Comparison of ENCODE assay signal across 11 cellular contexts in the genomic region with DNA sequence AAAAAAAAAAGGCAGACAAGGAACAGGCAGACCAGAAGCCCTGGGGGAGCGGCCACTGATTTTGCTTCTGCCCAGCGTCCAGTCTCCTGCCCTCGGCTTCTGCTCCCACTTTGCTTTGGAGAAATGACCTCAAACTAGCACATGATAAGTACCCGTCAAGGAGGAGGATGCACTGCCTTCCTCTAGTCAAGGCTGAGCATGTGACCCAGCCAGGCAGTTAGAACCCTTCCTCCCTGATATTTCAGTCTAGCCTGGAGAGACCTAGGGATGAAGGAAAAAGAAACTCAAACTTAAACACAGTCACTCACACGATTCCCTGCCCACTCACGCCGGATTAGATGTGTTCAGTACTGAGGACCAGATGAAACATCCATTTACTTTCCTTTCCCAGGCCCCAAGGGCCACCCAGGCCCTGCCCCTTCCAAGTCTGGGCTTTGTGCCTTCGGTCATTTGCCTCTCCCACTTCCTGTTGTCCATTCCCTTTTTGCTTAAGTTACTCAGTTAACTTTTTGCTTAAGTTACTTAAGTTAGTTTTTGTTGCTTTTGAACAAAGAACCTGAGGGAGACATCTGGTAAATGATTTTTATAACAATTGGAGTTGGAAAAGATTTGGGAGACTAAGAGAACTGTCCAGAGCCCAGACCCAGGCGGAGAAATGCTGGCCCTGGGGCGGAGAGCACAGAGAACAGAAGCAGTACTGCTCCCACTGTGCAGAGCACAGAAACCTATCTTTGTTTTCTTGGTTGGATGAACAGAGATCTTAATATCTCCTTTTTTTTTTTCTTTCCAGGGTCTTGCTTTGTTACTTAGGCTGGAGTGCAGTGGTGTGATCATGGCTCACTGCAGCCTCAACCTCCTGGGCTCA. TPM values are rescaled to one million over a fixed set of nuclear protein-coding genes. Genes with fewer than 3 reads are reported as not detected.
DNase-seq lines count a peak whose midpoint lies in the region; ATAC-seq, FAIRE-seq and TF ChIP-seq lines count a peak whose summit lies in the region.
"Had no signal": no experiment of that assay in that cellular context is flagged by ENCODE, and none has a peak within 500 bp of the region (broad histone marks: within the 10 kb centered on the region; RNA-seq: fewer than 3 reads in every experiment).

No MANE protein-coding gene starts in this region.

- TF ChIP-seq POLR2A in H1 (IDR thresholded peaks at IDR 0.05; ENCODE audit: control extremely low read depth in 1 of 2, low read depth in 2 of 2, low read length in 2 of 2) (no peak), right lobe of liver (IDR thresholded peaks at IDR 0.05) (no peak), spleen (IDR thresholded peaks at IDR 0.05) (no peak)

- no peak overlapping the region for H3K14ac ChIP-seq in H1 (ENCODE audit: insufficient read length)

- H4K8ac ChIP-seq in H1 (ENCODE audit: extremely low read depth, insufficient read depth, low read length): no peak overlapping the region

- H3K9ac ChIP-seq in GM23248 (no peak overlapping the region), H1 (replicated peaks in 1 of 4; ENCODE audit: extremely low read depth in 1 of 4, low read depth in 3 of 4, low read length in 3 of 4) (no peak overlapping the region)

- H2BK12ac ChIP-seq in H1 (ENCODE audit: low read depth, low read length): peak overlapping the region; percentile 33; the same call in 1 of the 2 replicates

- POLR2A ChIA-PET in H1 (lab: Charles Lee; ENCODE audit: partially characterized antibody): interaction anchor here (1.2 kb wide), 1 partner anchor 11 kb away, joined by 3 read pairs; no protein-coding TSS in a partner anchor

- no peak overlapping the region for H2AK5ac ChIP-seq in H1 (ENCODE audit: low read depth, low read length)

- in situ Hi-C loops in GM23248 (cut with MboI): no loop called here

- no peak overlapping the region for H3K4me3 Mint-ChIP-seq in activated CD4-positive, alpha-beta T cell treated with anti-CD3 and anti-CD28 coated beads, Interleukin-2, amount 10 ng/mL, durations not matched to agents 24 days and 14 days

- no peaks in the 10 kb centered on the region for H3K36me3 Mint-ChIP-seq in activated CD4-positive, alpha-beta T cell treated with anti-CD3 and anti-CD28 coated beads, Interleukin-2, amount 10 ng/mL, durations not matched to agents 24 days and 14 days (ENCODE audit: low read depth)

- no peak overlapping the region for H3K27ac ChIP-seq in GM23248
- H3K27ac ChIP-seq in H1 (ENCODE audit: low read depth, low read length): no peak overlapping the region
- peak overlapping the region; percentile 22 to 60 (median 47) for H3K27ac ChIP-seq in right lobe of liver
- peak overlapping the region; percentile 21 to 87 (median 80) for H3K27ac ChIP-seq in spleen
- H3K27ac ChIP-seq: SJSA1 had no signal

- DNase-seq in GM23248: peak; percentile 75
- no peak for DNase-seq in H1 (ENCODE audit: low read depth in 1 of 2, low spot score in 2 of 2)
- DNase-seq in right lobe of liver: no peak
- DNase-seq in spleen: no peak
- DNase-seq in NAMALWA (ENCODE audit: low spot score): no peak
- DNase-seq in HK-2 (ENCODE audit: unreplicated experiment): no peak
- DNase-seq in activated CD4-positive, alpha-beta T cell treated with anti-CD3 and anti-CD28 coated beads, Interleukin-2, amount 10 ng/mL, durations not matched to agents 24 days and 14 days: no peak
- DNase-seq: activated CD4-positive, alpha-beta T cell treated with anti-CD3 and anti-CD28 coated beads, Interleukin-2, amount 50 U/mL, for 48 hours; NCI-H1930 had no signal

- H3K36me3 ChIP-seq in GM23248 (ENCODE audit: low read depth) (no peaks in the 10 kb centered on the region), H1 (ENCODE audit: control insufficient read depth in 2 of 4, insufficient read depth in 4 of 4, low read length in 3 of 4) (no peaks in the 10 kb centered on the region), right lobe of liver (no peaks in the 10 kb centered on the region), spleen (no peaks in the 10 kb centered on the region)
- H3K36me3 ChIP-seq: SJSA1 had no signal

- H3K4me1 ChIP-seq in GM23248 (ENCODE audit: insufficient read depth) (peaks cover 8% of the 10 kb centered on the region; the same call in 1 of the 2 replicates), H1 (replicated peaks in 1 of 4; ENCODE audit: control insufficient read depth in 3 of 4, insufficient read depth in 4 of 4, low read length in 3 of 4) (no peaks in the 10 kb centered on the region), right lobe of liver (no peaks in the 10 kb centered on the region), spleen (peaks cover 0 to 39% (median 23%) of the 10 kb centered on the region in 6 donors)
- H3K4me1 ChIP-seq: SJSA1 had no signal

- H3F3A ChIP-seq in GM23248 (ENCODE audit: insufficient read depth): 0 out of 2 replicates have a peak, but pooled peaks cover 8% of the 10 kb centered on the region

- H3K18ac ChIP-seq in H1 (ENCODE audit: extremely low read depth, low read length): no peak overlapping the region

- ATAC-seq in right lobe of liver (peak; percentile 71 to 74 (median 74)), HG03521 (IDR thresholded peaks at IDR 0.05; ENCODE audit: unreplicated experiment) (no peak)

- no peaks in the 10 kb centered on the region for H4K20me1 ChIP-seq in GM23248 (ENCODE audit: insufficient read depth)
- H4K20me1 ChIP-seq in H1 (replicated peaks in 1 of 2; ENCODE audit: control insufficient read depth in 1 of 2, insufficient read depth in 2 of 2, low read length in 2 of 2): no peaks in the 10 kb centered on the region

- H3K9me3 ChIP-seq in GM23248 (ENCODE audit: low read depth): no peaks in the 10 kb centered on the region
- H3K9me3 ChIP-seq in H1 (ENCODE audit: insufficient read depth in 2 of 2, low read depth in 1 of 2, low read length in 1 of 2): no peaks in the 10 kb centered on the region
- no peaks in the 10 kb centered on the region for H3K9me3 ChIP-seq in right lobe of liver
- no peaks in the 10 kb centered on the region for H3K9me3 ChIP-seq in spleen
- H3K9me3 ChIP-seq: SJSA1 had no signal

- CTCF ChIA-PET in H1 (lab: Charles Lee; ENCODE audit: partially characterized antibody): interaction anchor here (1.2 kb wide), 1 partner anchor 119 kb away, joined by 3 read pairs; no protein-coding TSS in a partner anchor

- FAIRE-seq in H1 (lab: Jason Lieb, UNC): no peak

- intact Hi-C loops in right lobe of liver (cut with DNase I): no loop called here
- intact Hi-C loops in spleen (cut with DNase I; ENCODE audit: low total_unique reads): no loop called here
- intact Hi-C loops in activated CD4-positive, alpha-beta T cell treated with anti-CD3 and anti-CD28 coated beads, Interleukin-2, amount 10 ng/mL, durations not matched to agents 24 days and 14 days (cut with micrococcal nuclease): no loop called here

- H3K27me3 Mint-ChIP-seq in activated CD4-positive, alpha-beta T cell treated with anti-CD3 and anti-CD28 coated beads, Interleukin-2, amount 10 ng/mL, durations not matched to agents 24 days and 14 days: peaks cover 9% of the 10 kb centered on the region

- no peak for TF ChIP-seq CTCF in H1 (IDR thresholded peaks at IDR 0.05; ENCODE audit: control extremely low read depth in 1 of 3, insufficient read depth in 1 of 3, low read depth in 1 of 3, low read length in 3 of 3)
- no peak for TF ChIP-seq CTCF in right lobe of liver (IDR thresholded peaks at IDR 0.05)
- TF ChIP-seq CTCF in spleen (IDR thresholded peaks at IDR 0.05 in 8 of 11, conservative IDR thresholded peaks at IDR 0.05 in 3 of 11): no peak

- H4K91ac ChIP-seq in H1 (replicated peaks; ENCODE audit: insufficient read length, low read length): no peak overlapping the region

- peaks cover 18% of the 10 kb centered on the region for H3K4me1 Mint-ChIP-seq in activated CD4-positive, alpha-beta T cell treated with anti-CD3 and anti-CD28 coated beads, Interleukin-2, amount 10 ng/mL, durations not matched to agents 24 days and 14 days

- no peaks in the 10 kb centered on the region for H3K9me2 ChIP-seq in GM23248 (ENCODE audit: insufficient read depth)

- no peak for TF ChIP-seq EP300 in H1 (IDR thresholded peaks at IDR 0.05; ENCODE audit: borderline replicate concordance in 1 of 2, low read depth in 2 of 2, low read length in 2 of 2)

- H2AFZ ChIP-seq in GM23248 (peak overlapping the region; percentile 40), H1 (ENCODE audit: low read length) (peak overlapping the region; percentile 71)

- H4K5ac ChIP-seq in H1 (ENCODE audit: insufficient read length, low read depth, low read length): no peak overlapping the region

- H3K4me3 ChIP-seq in GM23248 (0 out of 2 replicates have a peak overlapping the region, but pooled peaks have one; percentile 15), H1 (ENCODE audit: extremely low read depth in 1 of 4, insufficient read depth in 2 of 4, low read depth in 3 of 4, low read length in 4 of 4) (no peak overlapping the region), right lobe of liver (no peak overlapping the region), spleen (no peak overlapping the region)
- H3K4me3 ChIP-seq: SJSA1 had no signal

- H3K9me3 Mint-ChIP-seq in activated CD4-positive, alpha-beta T cell treated with anti-CD3 and anti-CD28 coated beads, Interleukin-2, amount 10 ng/mL, durations not matched to agents 24 days and 14 days: no peaks in the 10 kb centered on the region

- H3K79me2 ChIP-seq in GM23248 (ENCODE audit: insufficient read depth) (no peaks in the 10 kb centered on the region), H1 (ENCODE audit: control insufficient read depth in 1 of 2, insufficient read depth in 2 of 2, low read length in 2 of 2) (no peaks in the 10 kb centered on the region)

- H3K27me3 ChIP-seq in GM23248 (replicated peaks; ENCODE audit: insufficient read depth) (no peaks in the 10 kb centered on the region), H1 (replicated peaks in 1 of 4; ENCODE audit: control insufficient read depth in 3 of 4, extremely low read depth in 1 of 4, insufficient read depth in 3 of 4, low read length in 3 of 4) (peaks cover 0 to 1% (median 0%) of the 10 kb centered on the region in 4 experiments; a peak in 1 of 7 replicates), right lobe of liver (no peaks in the 10 kb centered on the region), spleen (replicated peaks in 1 of 7) (no peaks in the 10 kb centered on the region)
- H3K27me3 ChIP-seq: SJSA1 had no signal

- no peak overlapping the region for H3K56ac ChIP-seq in H1 (replicated peaks; ENCODE audit: insufficient read length, low read depth, low read length)

- H3K23ac ChIP-seq in H1 (ENCODE audit: insufficient read length): no peak overlapping the region

- TF ChIP-seq RAD21 in H1 (IDR thresholded peaks at IDR 0.05 in 1 of 2, conservative IDR thresholded peaks at IDR 0.05 in 1 of 2; ENCODE audit: low read depth in 2 of 2, low read length in 2 of 2): no peak

- H3K4me2 ChIP-seq in GM23248 (ENCODE audit: unreplicated experiment) (peak overlapping the region; percentile 32), H1 (ENCODE audit: insufficient read depth in 1 of 2, low read depth in 2 of 2, low read length in 2 of 2) (no peak overlapping the region)

- H2BK120ac ChIP-seq in H1 (replicated peaks; ENCODE audit: low read depth, low read length): no peak overlapping the region

- H2BK5ac ChIP-seq in H1 (ENCODE audit: low read depth, low read length): no peak overlapping the region

- no peak overlapping the region for H3K4ac ChIP-seq in H1 (replicated peaks; ENCODE audit: insufficient read length, low read depth, low read length)

- H2BK20ac ChIP-seq in H1 (ENCODE audit: low read length): no peak overlapping the region

- 40 to 41% methylated on average over 10 of the region's 10 CpGs for WGBS in GM23248 (ENCODE audit: low coverage in 1 of 2, low lambda C conversion rate in 2 of 2, missing lambda C conversion rate in 2 of 2), 2 experiments
- WGBS in H1 (ENCODE audit: extremely low coverage in 1 of 2, insufficient coverage in 1 of 2, insufficient read length in 1 of 2, insufficient replicate concordance in 2 of 2, low coverage in 1 of 2, low lambda C conversion rate in 2 of 2, missing lambda C conversion rate in 1 of 2), 2 experiments: 88% methylated on average over 7 of the region's 10 CpGs; no CpG with 5 or more reads in 1 of the 2 experiments
- WGBS in right lobe of liver (ENCODE audit: insufficient coverage, low coverage, low lambda C conversion rate, missing lambda C conversion rate): 80% methylated on average over 6 of the region's 10 CpGs
- 58 to 72% (median 63%) methylated on average over 10 of the region's 10 CpGs for WGBS in spleen, 5 donors

- no peak overlapping the region for H2BK15ac ChIP-seq in H1 (ENCODE audit: low read length)

- H3K23me2 ChIP-seq in H1 (ENCODE audit: low read depth, low read length): no peaks in the 10 kb centered on the region

- no peak overlapping the region for H3K27ac Mint-ChIP-seq in activated CD4-positive, alpha-beta T cell treated with anti-CD3 and anti-CD28 coated beads, Interleukin-2, amount 10 ng/mL, durations not matched to agents 24 days and 14 days

- no peaks in the 10 kb centered on the region for H3K79me1 ChIP-seq in H1 (ENCODE audit: low read depth, low read length)

RNA-seq across cellular contexts. Expression of a gene that starts 23.0 kb away (rescaled TPM):
- total RNA-seq in GM23248 (2014; rRNA removed; shearing (Covaris generic)): 28.2 and 28.7 TPM in 2 replicates
- polyA plus RNA-seq in GM23248 (2016; fragmentation: Nextera tagmentation; extraction: Ambion mirVana): 5.2 and 5.6 TPM in 2 replicates
- 31.2 and 34.0 TPM in 2 replicates for total RNA-seq in H1 (2021; fragmentation: NEBNext Ultra II Directional; extraction: Animal tissue kit (Norgen Biotek cat#: 25700))
- polyA plus RNA-seq in H1 (2011; rRNA removed): 23.7 and 31.5 TPM in 2 replicates
- 20.1 TPM for polyA plus RNA-seq in H1 (2011; cell fraction: cytosol; rRNA removed)
- polyA plus RNA-seq in H1 (2011; cell fraction: nucleus; rRNA removed): 38.7 TPM
- polyA plus RNA-seq in H1 (2012, experiment 1 of 2): 22.3 to 30.8 TPM (median 23.0 TPM) in 4 replicates
- polyA plus RNA-seq in H1 (2012, experiment 2 of 2): 10.1 TPM
- 14.6 TPM for polyA plus RNA-seq in H1 (2013, experiment 1 of 2)
- polyA plus RNA-seq in H1 (2013, experiment 2 of 2): 14.6 TPM
- polyA minus RNA-seq in H1 (2011; rRNA and poly(A)+ RNA removed): 29.7 and 35.0 TPM in 2 replicates
- polyA minus RNA-seq in H1 (2011; cell fraction: cytosol; rRNA and poly(A)+ RNA removed): 39.4 TPM
- polyA minus RNA-seq in H1 (2011; cell fraction: nucleus; rRNA and poly(A)+ RNA removed): 45.8 TPM
- total RNA-seq in right lobe of liver: 10 to 100 TPM; 18.4 to 56.1 (median 37.5) TPM
- 10 to 100 TPM; 54.1 to 98.4 (median 64.7) TPM for total RNA-seq in spleen
- 10 to 100 TPM in 1 of 3 donors, 1 to 10 TPM in 2; 6.6 to 16.0 (median 6.7) TPM for polyA plus RNA-seq in spleen
- total RNA-seq in activated CD4-positive, alpha-beta T cell treated with anti-CD3 and anti-CD28 coated beads, Interleukin-2, amount 10 ng/mL, durations not matched to agents 24 days and 14 days: 2.4 and 5.4 TPM in 2 replicates

Comparison
In these comparisons a context has a peak if more than half of its experiments do, and no peak if none do; other contexts are left out.
1. H3K27ac ChIP-seq: peak in right lobe of liver (3 of 3) and spleen (8 of 8); none in GM23248 (single experiment) and H1 (single experiment).